8 cellular contexts compared by ENCODE assay signal in the genomic region with DNA sequence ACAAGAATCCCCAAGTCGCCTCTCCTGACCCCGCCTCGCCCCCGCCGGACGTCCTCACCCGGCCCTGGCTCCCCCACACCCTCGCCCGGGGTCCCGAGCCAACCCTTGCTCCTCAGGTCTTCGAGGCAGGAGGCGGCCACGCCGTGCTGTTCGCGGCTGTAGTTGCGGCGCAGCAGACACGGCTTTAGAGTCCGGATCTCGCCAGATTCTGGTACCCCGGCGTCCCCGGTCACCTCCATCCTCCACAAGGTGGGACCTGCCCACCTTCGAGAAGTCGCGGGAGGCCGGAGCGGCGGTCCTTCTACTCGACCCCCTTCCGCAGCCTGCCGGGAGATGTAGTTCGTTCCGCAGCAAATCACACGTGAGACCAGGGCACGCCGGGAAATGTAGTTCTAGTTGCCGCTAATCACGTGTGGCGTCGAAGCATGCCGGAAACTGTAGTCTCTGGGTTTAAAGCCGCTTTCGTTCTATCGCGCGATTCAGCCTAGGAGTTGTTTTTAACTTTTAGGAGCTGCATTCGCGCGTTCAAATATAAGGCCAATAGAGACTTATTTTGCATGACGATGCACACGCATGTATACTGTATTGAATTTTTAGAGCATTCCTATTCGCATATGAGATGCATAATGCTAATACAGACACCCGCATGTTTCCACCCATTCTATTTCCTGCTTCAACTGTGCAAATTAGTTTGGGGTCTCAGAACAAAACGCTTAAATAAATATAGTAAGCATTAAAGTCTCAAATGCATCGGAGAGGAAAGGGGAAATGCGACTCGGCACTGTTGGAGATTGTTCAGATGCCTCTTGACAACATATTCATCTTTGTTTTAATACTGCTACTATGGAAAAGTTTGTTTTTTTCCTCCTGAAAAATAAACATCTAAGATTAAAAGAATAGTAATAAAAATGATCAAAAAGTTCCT. TPM values are rescaled to one million over a fixed set of nuclear protein-coding genes. Genes with fewer than 3 reads are reported as not detected.
DNase-seq lines count a peak whose midpoint lies in the region; TF ChIP-seq lines count a peak whose summit lies in the region.

A gene with protein sequence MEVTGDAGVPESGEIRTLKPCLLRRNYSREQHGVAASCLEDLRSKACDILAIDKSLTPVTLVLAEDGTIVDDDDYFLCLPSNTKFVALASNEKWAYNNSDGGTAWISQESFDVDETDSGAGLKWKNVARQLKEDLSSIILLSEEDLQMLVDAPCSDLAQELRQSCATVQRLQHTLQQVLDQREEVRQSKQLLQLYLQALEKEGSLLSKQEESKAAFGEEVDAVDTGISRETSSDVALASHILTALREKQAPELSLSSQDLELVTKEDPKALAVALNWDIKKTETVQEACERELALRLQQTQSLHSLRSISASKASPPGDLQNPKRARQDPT (minus strand): TSS at position 310 of the 925 bp plus-strand sequence. CDS start 71 bp downstream, at position 239.

- no peaks in the 10 kb centered on the region for H3K9me3 ChIP-seq in SK-N-SH

- peaks cover 8 to 13% of the 10 kb centered on the region in 2 experiments; a peak in 3 of 4 replicates for H3K4me1 ChIP-seq in SK-N-SH (ENCODE audit: control insufficient read depth in 1 of 2, insufficient read depth in 2 of 2, low read depth in 1 of 2, low read length in 1 of 2)

- H3K36me3 ChIP-seq in SK-N-SH (replicated peaks in 1 of 2; ENCODE audit: control insufficient read depth in 1 of 2, insufficient read depth in 2 of 2, low read length in 1 of 2) = peaks cover 9 to 16% of the 10 kb centered on the region in 2 experiments

- peak within 1 kb of the TSS; percentile 50 to 72; a peak in 3 of 4 replicates for H3K27ac ChIP-seq in SK-N-SH (ENCODE audit: low read depth in 2 of 2, low read length in 1 of 2)
- H3K27ac ChIP-seq in temporal lobe (ENCODE audit: low read depth, low read length) = no peak within 1 kb of the TSS

- no peaks in the 10 kb centered on the region for H3K27me3 ChIP-seq in SK-N-SH (ENCODE audit: insufficient read depth)

- no peaks in the 10 kb centered on the region for H3K9me2 ChIP-seq in SK-N-SH

- H3K79me2 ChIP-seq in SK-N-SH (ENCODE audit: insufficient read depth) = peaks cover 50% of the 10 kb centered on the region

- TF ChIP-seq EP300 in SK-N-SH (IDR thresholded peaks at IDR 0.05; ENCODE audit: borderline replicate concordance in 1 of 2, low read depth in 1 of 2, low read length in 1 of 2) = no peak

- CTCF ChIA-PET in SK-N-SH (lab: Yijun Ruan, JAX) = interaction anchor here (1.0 to 2.1 kb wide), 3 partner anchors 17 to 42 kb away, joined by 3 to 7 read pairs (median 4); partner anchors contain the start of gene CENPS

- peak; percentile 95 for DNase-seq in GF-D8 (lab: John Stamatoyannopoulos, UW)
- peak; percentile 94 for DNase-seq in HFF-Myc (ENCODE audit: extremely low read depth, low read depth)
- DNase-seq in NCI-H1048 (lab: John Stamatoyannopoulos, UW) = peak; percentile 87
- peak; percentile 94 for DNase-seq in SK-N-SH
- DNase-seq in activated naive CD4-positive, alpha-beta T cell treated with anti-CD3 and anti-CD28 coated beads, Interleukin-2, amount 50 U/mL, for 16 hours = peak; percentile 91
- peak; percentile 80 for DNase-seq in glomerular endothelial cell (ENCODE audit: extremely low read depth, low read depth, low spot score)
- peak; percentile 93 for DNase-seq in occipital lobe (lab: John Stamatoyannopoulos, UW)

- no peaks in the 10 kb centered on the region; the same call in 1 of the 2 replicates for H4K20me1 ChIP-seq in SK-N-SH (ENCODE audit: insufficient read depth)

- peak within 1 kb of the TSS; percentile 94 for H2AFZ ChIP-seq in SK-N-SH (ENCODE audit: low read depth)

- H3K4me3 ChIP-seq in HFF-Myc (replicated peaks; ENCODE audit: low read depth, low read length) (peak within 1 kb of the TSS; percentile 63), SK-N-SH (ENCODE audit: low read depth in 2 of 2, low read length in 1 of 2) (peak within 1 kb of the TSS; percentile 70 to 85)

- TF ChIP-seq CTCF in HFF-Myc (IDR thresholded peaks at IDR 0.05; ENCODE audit: low read depth, low read length, missing control alignments) (no peak), SK-N-SH (IDR thresholded peaks at IDR 0.05) (no peak)

- peaks cover 7% of the 10 kb centered on the region for H3F3A ChIP-seq in SK-N-SH (replicated peaks; ENCODE audit: insufficient read depth)

- WGBS in SK-N-SH (ENCODE audit: low lambda C conversion rate) = 8% methylated on average over 34 of the region's 59 CpGs

- peak within 1 kb of the TSS; percentile 71 for H3K9ac ChIP-seq in SK-N-SH

- no peak for TF ChIP-seq RAD21 in SK-N-SH (IDR thresholded peaks at IDR 0.05; ENCODE audit: low read length)

- POLR2A ChIA-PET in SK-N-SH (lab: Yijun Ruan, JAX) = no interaction called here

- H3K4me2 ChIP-seq in SK-N-SH = peak within 1 kb of the TSS; percentile 82

TF ChIP-seq in SK-N-SH, 30 proteins besides CTCF, POLR2A, EP300 and RAD21 (continues in another document):
- peak; percentile 93 for TF ChIP-seq USF2 (IDR thresholded peaks at IDR 0.05; ENCODE audit: borderline replicate concordance, low read depth, low read length)
- TF ChIP-seq TAF1 (IDR thresholded peaks at IDR 0.05; ENCODE audit: borderline replicate concordance, low read depth, low read length) = no peak
- peak; percentile 81; the same call in 1 of the 2 replicates for TF ChIP-seq YY1 (IDR thresholded peaks at IDR 0.05; ENCODE audit: low read depth)
- TF ChIP-seq GATA2 (CRISPR knock-in tag; IDR thresholded peaks at IDR 0.05) = no peak
- TF ChIP-seq ELF1 (IDR thresholded peaks at IDR 0.05) = peak; percentile 89
- TF ChIP-seq ZBTB33 (IDR thresholded peaks at IDR 0.05; ENCODE audit: borderline replicate concordance, low read depth) = peak; percentile 98
- TF ChIP-seq, protein P1, sequence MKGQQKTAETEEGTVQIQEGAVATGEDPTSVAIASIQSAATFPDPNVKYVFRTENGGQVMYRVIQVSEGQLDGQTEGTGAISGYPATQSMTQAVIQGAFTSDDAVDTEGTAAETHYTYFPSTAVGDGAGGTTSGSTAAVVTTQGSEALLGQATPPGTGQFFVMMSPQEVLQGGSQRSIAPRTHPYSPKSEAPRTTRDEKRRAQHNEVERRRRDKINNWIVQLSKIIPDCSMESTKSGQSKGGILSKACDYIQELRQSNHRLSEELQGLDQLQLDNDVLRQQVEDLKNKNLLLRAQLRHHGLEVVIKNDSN (IDR thresholded peaks at IDR 0.05; ENCODE audit: borderline replicate concordance, low read depth) = peak; percentile 98
- peak; percentile 96 for TF ChIP-seq MXI1 (IDR thresholded peaks at IDR 0.05; ENCODE audit: low read depth, low read length)
- TF ChIP-seq, protein P2, sequence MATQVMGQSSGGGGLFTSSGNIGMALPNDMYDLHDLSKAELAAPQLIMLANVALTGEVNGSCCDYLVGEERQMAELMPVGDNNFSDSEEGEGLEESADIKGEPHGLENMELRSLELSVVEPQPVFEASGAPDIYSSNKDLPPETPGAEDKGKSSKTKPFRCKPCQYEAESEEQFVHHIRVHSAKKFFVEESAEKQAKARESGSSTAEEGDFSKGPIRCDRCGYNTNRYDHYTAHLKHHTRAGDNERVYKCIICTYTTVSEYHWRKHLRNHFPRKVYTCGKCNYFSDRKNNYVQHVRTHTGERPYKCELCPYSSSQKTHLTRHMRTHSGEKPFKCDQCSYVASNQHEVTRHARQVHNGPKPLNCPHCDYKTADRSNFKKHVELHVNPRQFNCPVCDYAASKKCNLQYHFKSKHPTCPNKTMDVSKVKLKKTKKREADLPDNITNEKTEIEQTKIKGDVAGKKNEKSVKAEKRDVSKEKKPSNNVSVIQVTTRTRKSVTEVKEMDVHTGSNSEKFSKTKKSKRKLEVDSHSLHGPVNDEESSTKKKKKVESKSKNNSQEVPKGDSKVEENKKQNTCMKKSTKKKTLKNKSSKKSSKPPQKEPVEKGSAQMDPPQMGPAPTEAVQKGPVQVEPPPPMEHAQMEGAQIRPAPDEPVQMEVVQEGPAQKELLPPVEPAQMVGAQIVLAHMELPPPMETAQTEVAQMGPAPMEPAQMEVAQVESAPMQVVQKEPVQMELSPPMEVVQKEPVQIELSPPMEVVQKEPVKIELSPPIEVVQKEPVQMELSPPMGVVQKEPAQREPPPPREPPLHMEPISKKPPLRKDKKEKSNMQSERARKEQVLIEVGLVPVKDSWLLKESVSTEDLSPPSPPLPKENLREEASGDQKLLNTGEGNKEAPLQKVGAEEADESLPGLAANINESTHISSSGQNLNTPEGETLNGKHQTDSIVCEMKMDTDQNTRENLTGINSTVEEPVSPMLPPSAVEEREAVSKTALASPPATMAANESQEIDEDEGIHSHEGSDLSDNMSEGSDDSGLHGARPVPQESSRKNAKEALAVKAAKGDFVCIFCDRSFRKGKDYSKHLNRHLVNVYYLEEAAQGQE (IDR thresholded peaks at IDR 0.05; ENCODE audit: low read depth, low read length) = no peak
- TF ChIP-seq, protein P3, sequence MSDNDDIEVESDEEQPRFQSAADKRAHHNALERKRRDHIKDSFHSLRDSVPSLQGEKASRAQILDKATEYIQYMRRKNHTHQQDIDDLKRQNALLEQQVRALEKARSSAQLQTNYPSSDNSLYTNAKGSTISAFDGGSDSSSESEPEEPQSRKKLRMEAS (IDR thresholded peaks at IDR 0.05; ENCODE audit: low read depth) = peak; percentile 99

RNA-seq across cellular contexts. Expression of the gene that starts here (rescaled TPM):
- 42.3 and 54.4 TPM in 2 replicates for polyA plus RNA-seq in SK-N-SH (2012; rRNA removed)
- polyA plus RNA-seq in SK-N-SH (2012; cell fraction: cytosol; rRNA removed) = 42.5 and 49.5 TPM in 2 replicates
- 23.5 and 24.9 TPM in 2 replicates for polyA plus RNA-seq in SK-N-SH (2012; cell fraction: nucleus; rRNA removed)
- 30.7 and 48.4 TPM in 2 replicates for total RNA-seq in glomerular endothelial cell
- 29.6 TPM for total RNA-seq in occipital lobe
- 21.4 TPM for total RNA-seq in temporal lobe
